1 cellular context compared by ENCODE assay signal in genomic region chr12:105031061-105031807, GRCh38.
TF ChIP-seq lines count a peak whose summit lies in the region.

No MANE protein-coding gene starts in this region.

TF ChIP-seq in GM12878, 131 proteins besides CTCF, POLR2A, EP300 and RAD21 (continued from another document and continues in another):
- TF ChIP-seq BCLAF1 (IDR thresholded peaks at IDR 0.05) (no peak), ELK1 (IDR thresholded peaks at IDR 0.05; ENCODE audit: low read depth, low read length) (no peak), ATF7 (IDR thresholded peaks at IDR 0.05; ENCODE audit: low read depth) (no peak), IRF4 (IDR thresholded peaks at IDR 0.05; ENCODE audit: low read depth, low read length) (no peak), MYC (IDR thresholded peaks at IDR 0.05; ENCODE audit: insufficient read depth, insufficient read length, insufficient replicate concordance, low read length, severe bottlenecking) (no peak), ZNF217 (IDR thresholded peaks at IDR 0.05) (peak; percentile 74), USF2 (IDR thresholded peaks at IDR 0.05; ENCODE audit: borderline replicate concordance, low read depth, low read length) (no peak), ZNF274 (IDR thresholded peaks at IDR 0.05; ENCODE audit: insufficient read depth, insufficient read length) (no peak), BACH1 (IDR thresholded peaks at IDR 0.05; ENCODE audit: borderline replicate concordance) (no peak), TCF12 (IDR thresholded peaks at IDR 0.05; ENCODE audit: low read depth, low read length) (no peak), IKZF1 (conservative IDR thresholded peaks at IDR 0.05) (0 out of 2 replicates have a peak, but pooled peaks have one; percentile 24), ETV6 (conservative IDR thresholded peaks at IDR 0.05 in 1 of 2, IDR thresholded peaks at IDR 0.05 in 1 of 2; ENCODE audit: borderline replicate concordance in 1 of 2, low read depth in 1 of 2) (no peak; a peak in 1 of 4 replicates), TBL1XR1 (IDR thresholded peaks at IDR 0.05; ENCODE audit: low read depth, low read length) (no peak), CBFB (IDR thresholded peaks at IDR 0.05; ENCODE audit: low read depth) (no peak), TARDBP (IDR thresholded peaks at IDR 0.05; ENCODE audit: borderline replicate concordance) (no peak), ZBED1 (IDR thresholded peaks at IDR 0.05; ENCODE audit: borderline replicate concordance) (no peak), MEF2B (IDR thresholded peaks at IDR 0.05; ENCODE audit: partially characterized antibody, poor library complexity, severe bottlenecking) (peak; percentile 71), CEBPZ (IDR thresholded peaks at IDR 0.05; ENCODE audit: low read depth, low read length) (no peak), CREB1 (IDR thresholded peaks at IDR 0.05; ENCODE audit: low read depth) (no peak), PRDM15 (CRISPR knock-in tag; IDR thresholded peaks at IDR 0.05) (no peak), ZSCAN29 (IDR thresholded peaks at IDR 0.05) (no peak), SRF (IDR thresholded peaks at IDR 0.05; ENCODE audit: low read depth in 2 of 2, low read length in 2 of 2) (no peak), ZBTB40 (IDR thresholded peaks at IDR 0.05; ENCODE audit: borderline replicate concordance) (no peak), SIX5 (IDR thresholded peaks at IDR 0.05; ENCODE audit: low read depth, low read length, severe bottlenecking) (no peak), BCL11A (IDR thresholded peaks at IDR 0.05; ENCODE audit: low read depth, low read length) (no peak), MLLT1 (IDR thresholded peaks at IDR 0.05) (0 out of 2 replicates have a peak, but pooled peaks have one; percentile 23), SREBF2 (IDR thresholded peaks at IDR 0.05; ENCODE audit: low read length) (no peak), IKZF2 (IDR thresholded peaks at IDR 0.05) (peak in 1 of 2 experiments; percentile 35; a peak in 2 of 4 replicates), FOS (IDR thresholded peaks at IDR 0.05; ENCODE audit: borderline replicate concordance, extremely low read depth, insufficient read length) (no peak), BMI1 (IDR thresholded peaks at IDR 0.05; ENCODE audit: borderline replicate concordance) (no peak), MAX (IDR thresholded peaks at IDR 0.05; ENCODE audit: low read depth, low read length) (no peak), BCL3 (IDR thresholded peaks at IDR 0.05; ENCODE audit: borderline replicate concordance, insufficient read depth, low read depth, low read length, poor library complexity, severe bottlenecking) (no peak), PKNOX1 (IDR thresholded peaks at IDR 0.05) (no peak), NR2C2 (IDR thresholded peaks at IDR 0.05; ENCODE audit: borderline replicate concordance, control insufficient read depth, insufficient read length, low read depth) (no peak), ZZZ3 (IDR thresholded peaks at IDR 0.05; ENCODE audit: control insufficient read depth, insufficient read length, low read depth) (no peak)
